Comparison of ENCODE assay signal across 12 cellular contexts in the genomic region with DNA sequence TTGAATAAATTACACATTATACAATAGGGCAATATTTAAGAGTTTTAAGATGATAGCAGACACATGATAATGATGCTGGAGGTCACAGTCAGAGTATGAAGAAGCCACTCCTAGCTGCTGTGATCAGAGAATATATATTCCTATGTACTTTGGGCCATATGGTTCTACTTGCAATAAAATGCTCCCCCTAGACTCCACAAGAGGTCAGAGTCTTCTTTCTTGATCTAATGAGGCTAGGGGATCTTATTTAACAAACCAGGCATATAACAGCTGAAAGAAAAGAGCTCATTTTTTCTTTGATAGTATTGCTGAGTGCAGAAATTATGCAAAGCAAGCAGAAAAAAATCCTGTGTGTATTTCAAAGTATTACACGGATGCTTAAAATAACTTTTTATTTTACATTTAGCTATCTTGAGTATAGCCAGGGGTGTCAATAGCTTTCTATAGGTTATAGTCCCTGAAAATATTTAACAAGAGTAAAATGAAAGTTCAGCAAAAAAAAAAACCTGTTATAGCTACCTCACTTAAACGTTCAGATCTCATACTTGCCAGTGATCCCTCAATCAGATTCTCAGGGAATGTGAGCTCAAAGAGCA.
A peak's percentile ranks its signal among the peaks of the same experiment; 100 is the strongest.
DNase-seq lines count a peak whose midpoint lies in the region; ATAC-seq and TF ChIP-seq lines count a peak whose summit lies in the region.
"Had no signal": no experiment of that assay in that cellular context is flagged by ENCODE, and none has a peak within 500 bp of the region (broad histone marks: within the 10 kb centered on the region; RNA-seq: fewer than 3 reads in every experiment).

No MANE protein-coding gene starts in this region.

- H2AFZ ChIP-seq in DND-41 (ENCODE audit: low read depth, low read length) (no peak overlapping the region), neural cell (ENCODE audit: low read depth, low read length) (no peak overlapping the region)

- H3K27me3 ChIP-seq in DND-41 (ENCODE audit: insufficient read depth, low read length, poor library complexity) (no peaks in the 10 kb centered on the region), body of pancreas (no peaks in the 10 kb centered on the region), neural cell (ENCODE audit: insufficient read depth, low read depth, low read length) (no peaks in the 10 kb centered on the region)
- H3K27me3 ChIP-seq: gastrocnemius medialis, suprapubic skin had no signal

- TF ChIP-seq RAD21 in neural cell (conservative IDR thresholded peaks at IDR 0.05): peak; percentile 58

- TF ChIP-seq EP300 in neural cell (conservative IDR thresholded peaks at IDR 0.05; ENCODE audit: poor library complexity, severe bottlenecking): no peak

- ATAC-seq in DND-41 (ENCODE audit: insufficient read depth, low read depth) (no peak), body of pancreas (no peak), GM21367 (IDR thresholded peaks at IDR 0.05; ENCODE audit: unreplicated experiment) (no peak), GM21576 (IDR thresholded peaks at IDR 0.05; ENCODE audit: unreplicated experiment) (no peak), GM21786 (IDR thresholded peaks at IDR 0.05; ENCODE audit: unreplicated experiment) (no peak)
- ATAC-seq: gastrocnemius medialis had no signal

- TF ChIP-seq CTCF in DND-41 (IDR thresholded peaks at IDR 0.05; ENCODE audit: borderline replicate concordance, extremely low read depth, low read length, poor library complexity, severe bottlenecking): peak; percentile 32
- peak in 4 of 7 experiments; percentile 13 to 25 (median 20) for TF ChIP-seq CTCF in body of pancreas (IDR thresholded peaks at IDR 0.05)
- TF ChIP-seq CTCF in neural cell (IDR thresholded peaks at IDR 0.05; ENCODE audit: poor library complexity, severe bottlenecking): peak; percentile 46

- H3K9ac ChIP-seq in DND-41 (ENCODE audit: low read depth, low read length) (no peak overlapping the region), neural cell (ENCODE audit: low read length) (no peak overlapping the region)

- TF ChIP-seq POLR2A in body of pancreas (IDR thresholded peaks at IDR 0.05): no peak

- H3K9me3 ChIP-seq in DND-41 (ENCODE audit: insufficient read depth, low read length, severe bottlenecking) (no peaks in the 10 kb centered on the region), body of pancreas (no peaks in the 10 kb centered on the region), neural cell (ENCODE audit: low read length) (no peaks in the 10 kb centered on the region)
- H3K9me3 ChIP-seq: gastrocnemius medialis, suprapubic skin had no signal

- no peaks in the 10 kb centered on the region for H3K4me1 ChIP-seq in DND-41 (ENCODE audit: insufficient read depth, low read length)
- H3K4me1 ChIP-seq in body of pancreas: no peaks in the 10 kb centered on the region
- H3K4me1 ChIP-seq: gastrocnemius medialis, suprapubic skin had no signal

- no peak overlapping the region for H3K27ac ChIP-seq in DND-41 (ENCODE audit: low read length)
- no peak overlapping the region for H3K27ac ChIP-seq in body of pancreas
- no peak overlapping the region for H3K27ac ChIP-seq in neural cell (ENCODE audit: low read length)
- H3K27ac ChIP-seq: gastrocnemius medialis, suprapubic skin had no signal

- H3F3A ChIP-seq in neural cell (ENCODE audit: insufficient read depth, low read length, poor library complexity, severe bottlenecking): no peaks in the 10 kb centered on the region

- H3K4me2 ChIP-seq in DND-41 (ENCODE audit: insufficient read depth, low read length) (no peak overlapping the region), neural cell (ENCODE audit: low read length) (no peak overlapping the region)

- no peaks in the 10 kb centered on the region for H4K20me1 ChIP-seq in DND-41 (ENCODE audit: insufficient read depth, low read length)
- no peaks in the 10 kb centered on the region for H4K20me1 ChIP-seq in neural cell (ENCODE audit: insufficient read depth)

- WGBS in body of pancreas, 2 donors: 31 to 41% methylated on average over 2 of the region's 2 CpGs

- no peaks in the 10 kb centered on the region for H3K9me2 ChIP-seq in neural cell (ENCODE audit: insufficient read depth, low read length)

- H3K36me3 ChIP-seq in DND-41 (ENCODE audit: insufficient read depth, low read length) (no peaks in the 10 kb centered on the region), body of pancreas (replicated peaks in 1 of 2; ENCODE audit: insufficient read depth in 1 of 2, low read depth in 2 of 2) (no peaks in the 10 kb centered on the region), neural cell (ENCODE audit: insufficient read depth, low read length) (no peaks in the 10 kb centered on the region)
- H3K36me3 ChIP-seq: gastrocnemius medialis, suprapubic skin had no signal

- DNase-seq in DND-41 (no peak), NAMALWA (ENCODE audit: low spot score) (peak; percentile 35), body of pancreas (no peak)
- DNase-seq: activated CD4-positive, alpha-beta T cell treated with anti-CD3 and anti-CD28 coated beads, Interleukin-2, amount 50 U/mL, for 48 hours; aorta; gastrocnemius medialis; NCI-H1092 had no signal

- H3K79me2 ChIP-seq in DND-41 (ENCODE audit: insufficient read depth, low read length) (no peaks in the 10 kb centered on the region), neural cell (replicated peaks; ENCODE audit: insufficient read depth, low read length) (no peaks in the 10 kb centered on the region)

- no peak overlapping the region for H3K4me3 ChIP-seq in DND-41 (ENCODE audit: low read depth in 1 of 2, low read length in 2 of 2)
- H3K4me3 ChIP-seq in body of pancreas: no peak overlapping the region
- H3K4me3 ChIP-seq in neural cell (ENCODE audit: low read length): no peak overlapping the region
- H3K4me3 ChIP-seq: gastrocnemius medialis, suprapubic skin had no signal

- intact Hi-C loops in body of pancreas (cut with DNase I): no loop called here

TF ChIP-seq in neural cell, 6 proteins besides CTCF, POLR2A, EP300 and RAD21:
- TF ChIP-seq EZH2 (IDR thresholded peaks at IDR 0.05; ENCODE audit: borderline replicate concordance, insufficient read depth, low read length, poor library complexity, severe bottlenecking): no peak
- peak; percentile 63 for TF ChIP-seq SMC3 (conservative IDR thresholded peaks at IDR 0.05; ENCODE audit: poor library complexity)
- TF ChIP-seq MXI1 (conservative IDR thresholded peaks at IDR 0.05; ENCODE audit: poor library complexity, severe bottlenecking): no peak
TF ChIP-seq in neural cell: peak in this region for 1.
